1 cellular context compared by ENCODE assay signal in the genomic region with DNA sequence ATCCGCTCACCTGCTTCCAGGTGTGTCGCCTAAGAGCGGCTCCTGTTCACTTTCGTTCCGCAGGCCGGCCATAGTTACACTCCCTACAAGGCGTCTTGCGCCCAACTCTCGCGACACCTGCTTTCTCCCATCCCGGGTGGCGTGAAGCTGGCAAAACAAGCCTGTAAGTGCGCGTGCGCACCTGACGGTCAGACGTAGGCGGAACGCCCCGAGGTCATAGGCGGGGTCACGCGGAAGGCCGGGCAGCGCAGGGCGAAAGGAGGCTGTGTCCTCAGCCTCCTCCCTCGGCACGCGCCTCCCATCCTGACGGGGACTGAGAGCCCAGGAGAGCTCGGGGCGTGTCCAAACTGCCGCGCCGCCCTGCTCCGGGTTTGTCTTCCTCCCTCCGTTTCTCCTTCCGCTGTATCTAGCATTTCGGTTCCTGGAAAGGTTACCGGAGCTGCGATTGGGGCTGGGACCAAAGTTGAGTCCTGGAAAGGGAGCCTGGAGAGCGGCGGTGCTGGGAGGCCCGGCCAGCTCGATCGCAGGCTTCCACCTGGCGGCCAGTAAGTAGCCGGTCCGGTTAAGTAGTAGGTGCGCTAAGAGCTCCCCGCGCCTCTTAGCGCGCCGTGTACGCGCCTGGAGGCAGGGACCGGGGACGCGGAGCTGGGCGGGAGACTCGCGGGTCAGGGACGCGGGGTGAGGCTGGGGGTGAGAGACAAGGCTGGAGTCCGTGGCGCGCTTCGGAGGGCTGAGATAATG.
TF ChIP-seq lines count a peak whose summit lies in the region.

A gene (plus strand): TSS at position 345 of the 741 bp plus-strand sequence. CDS start 17,550 bp downstream, outside the sequence.
A gene with protein sequence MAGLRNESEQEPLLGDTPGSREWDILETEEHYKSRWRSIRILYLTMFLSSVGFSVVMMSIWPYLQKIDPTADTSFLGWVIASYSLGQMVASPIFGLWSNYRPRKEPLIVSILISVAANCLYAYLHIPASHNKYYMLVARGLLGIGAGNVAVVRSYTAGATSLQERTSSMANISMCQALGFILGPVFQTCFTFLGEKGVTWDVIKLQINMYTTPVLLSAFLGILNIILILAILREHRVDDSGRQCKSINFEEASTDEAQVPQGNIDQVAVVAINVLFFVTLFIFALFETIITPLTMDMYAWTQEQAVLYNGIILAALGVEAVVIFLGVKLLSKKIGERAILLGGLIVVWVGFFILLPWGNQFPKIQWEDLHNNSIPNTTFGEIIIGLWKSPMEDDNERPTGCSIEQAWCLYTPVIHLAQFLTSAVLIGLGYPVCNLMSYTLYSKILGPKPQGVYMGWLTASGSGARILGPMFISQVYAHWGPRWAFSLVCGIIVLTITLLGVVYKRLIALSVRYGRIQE (minus strand): TSS at position 112 of the 741 bp plus-strand sequence. CDS start 40 bp downstream, at position 72.

TF ChIP-seq in IMR-90, 13 proteins besides CTCF, POLR2A, EP300 and RAD21:
- TF ChIP-seq CHD1 (IDR thresholded peaks at IDR 0.05; ENCODE audit: low read depth, low read length) = no peak
- peak; percentile 82; the same call in 1 of the 2 replicates for TF ChIP-seq BHLHE40 (IDR thresholded peaks at IDR 0.05; ENCODE audit: low read depth, low read length)
- TF ChIP-seq MXI1 (IDR thresholded peaks at IDR 0.05; ENCODE audit: borderline replicate concordance, low read depth, low read length) = peak; percentile 73; the same call in 1 of the 2 replicates
- peak; percentile 14; the same call in 1 of the 2 replicates for TF ChIP-seq MAZ (IDR thresholded peaks at IDR 0.05; ENCODE audit: borderline replicate concordance, low read depth, low read length)
- TF ChIP-seq SMC3 (IDR thresholded peaks at IDR 0.05; ENCODE audit: low read depth, low read length) = peak; percentile 28; the same call in 1 of the 2 replicates
- TF ChIP-seq, protein P1, sequence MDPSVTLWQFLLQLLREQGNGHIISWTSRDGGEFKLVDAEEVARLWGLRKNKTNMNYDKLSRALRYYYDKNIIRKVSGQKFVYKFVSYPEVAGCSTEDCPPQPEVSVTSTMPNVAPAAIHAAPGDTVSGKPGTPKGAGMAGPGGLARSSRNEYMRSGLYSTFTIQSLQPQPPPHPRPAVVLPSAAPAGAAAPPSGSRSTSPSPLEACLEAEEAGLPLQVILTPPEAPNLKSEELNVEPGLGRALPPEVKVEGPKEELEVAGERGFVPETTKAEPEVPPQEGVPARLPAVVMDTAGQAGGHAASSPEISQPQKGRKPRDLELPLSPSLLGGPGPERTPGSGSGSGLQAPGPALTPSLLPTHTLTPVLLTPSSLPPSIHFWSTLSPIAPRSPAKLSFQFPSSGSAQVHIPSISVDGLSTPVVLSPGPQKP (IDR thresholded peaks at IDR 0.05; ENCODE audit: borderline replicate concordance, low read depth, low read length) = no peak
- TF ChIP-seq, protein P2, sequence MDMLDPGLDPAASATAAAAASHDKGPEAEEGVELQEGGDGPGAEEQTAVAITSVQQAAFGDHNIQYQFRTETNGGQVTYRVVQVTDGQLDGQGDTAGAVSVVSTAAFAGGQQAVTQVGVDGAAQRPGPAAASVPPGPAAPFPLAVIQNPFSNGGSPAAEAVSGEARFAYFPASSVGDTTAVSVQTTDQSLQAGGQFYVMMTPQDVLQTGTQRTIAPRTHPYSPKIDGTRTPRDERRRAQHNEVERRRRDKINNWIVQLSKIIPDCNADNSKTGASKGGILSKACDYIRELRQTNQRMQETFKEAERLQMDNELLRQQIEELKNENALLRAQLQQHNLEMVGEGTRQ (IDR thresholded peaks at IDR 0.05; ENCODE audit: low read depth, low read length) = peak; percentile 60
